Comparison of ENCODE assay signal across 10 cellular contexts in the genomic region with DNA sequence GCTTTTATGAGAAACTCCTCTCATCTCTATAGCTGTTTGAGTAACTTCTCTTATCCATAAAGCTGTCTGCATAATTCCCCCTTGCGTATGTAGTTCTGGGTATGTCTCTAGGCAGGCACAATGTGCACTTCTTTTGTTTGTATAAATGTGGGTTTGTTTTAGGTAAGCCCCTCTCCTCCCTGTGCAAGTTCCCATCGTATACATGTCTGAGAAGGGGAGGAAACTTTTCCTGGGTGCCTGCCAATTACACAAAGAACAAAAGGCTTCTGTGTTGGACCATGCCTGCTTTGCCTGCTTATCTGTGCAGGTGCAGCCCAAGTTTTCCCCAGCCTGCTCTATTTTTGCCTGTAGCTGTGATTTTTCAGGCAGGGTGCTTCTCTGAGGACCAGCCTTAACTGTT.
DNase-seq lines count a peak whose midpoint lies in the region; ATAC-seq and TF ChIP-seq lines count a peak whose summit lies in the region.
"Had no signal": no experiment of that assay in that cellular context is flagged by ENCODE, and none has a peak within 500 bp of the region (broad histone marks: within the 10 kb centered on the region; RNA-seq: fewer than 3 reads in every experiment).

No MANE protein-coding gene starts in this region.

- H3K79me2 ChIP-seq in hepatocyte, result no peaks in the 10 kb centered on the region

- H3K4me3 ChIP-seq in hepatocyte, result no peak overlapping the region
- H3K4me3 ChIP-seq in testis, result no peak overlapping the region
- H3K4me3 ChIP-seq: skin epidermis had no signal

- H3K9me3 ChIP-seq in hepatocyte (ENCODE audit: low read depth) (no peaks in the 10 kb centered on the region), testis (no peaks in the 10 kb centered on the region)

- WGBS in hepatocyte (ENCODE audit: low lambda C conversion rate, missing lambda C conversion rate), result 9% methylated on average over 2 of the region's 2 CpGs
- WGBS in testis, 2 donors, result 33 to 39% methylated on average over 2 of the region's 2 CpGs

- no peaks in the 10 kb centered on the region for H3K9me2 ChIP-seq in hepatocyte (replicated peaks; ENCODE audit: insufficient read depth)

- DNase-seq in NCI-H748 (lab: John Stamatoyannopoulos, UW; ENCODE audit: unreplicated experiment) (peak; percentile 58), NCI-H748 treated with DMSO at 0.1 percent for 48 hours (lab: John Stamatoyannopoulos, UW) (no peak), NCI-H345 treated with DMSO at 0.1 percent for 48 hours (lab: John Stamatoyannopoulos, UW; ENCODE audit: unreplicated experiment) (peak; percentile 73), hepatocyte (ENCODE audit: low spot score) (peak; percentile 56), testis (peak; percentile 83), NCI-H187 treated with DMSO at 0.1 percent for 48 hours (lab: John Stamatoyannopoulos, UW) (no peak)
- DNase-seq in activated naive CD4-positive, alpha-beta T cell treated with Interleukin-2 at 50 U/mL for 16 hours, result no peak
- DNase-seq: activated naive CD4-positive, alpha-beta T cell had no signal

- no peaks in the 10 kb centered on the region for H3K36me3 ChIP-seq in hepatocyte (replicated peaks; ENCODE audit: insufficient read depth, low read depth)
- no peaks in the 10 kb centered on the region for H3K36me3 ChIP-seq in testis (ENCODE audit: low read depth, missing control alignments)

- no peak for ATAC-seq in HG03196 (IDR thresholded peaks at IDR 0.05; ENCODE audit: unreplicated experiment)

- peak overlapping the region; percentile 38 for H3K4me2 ChIP-seq in hepatocyte

- no peaks in the 10 kb centered on the region for H4K20me1 ChIP-seq in hepatocyte (ENCODE audit: insufficient read depth, poor library complexity, severe bottlenecking)

- intact Hi-C loops in testis (cut with DNase I; ENCODE audit: low total_unique reads), result no loop called here

- no peaks in the 10 kb centered on the region for H3K27me3 ChIP-seq in hepatocyte
- no peaks in the 10 kb centered on the region for H3K27me3 ChIP-seq in testis

- H3K4me1 ChIP-seq in hepatocyte (ENCODE audit: insufficient read depth) (peaks cover 9% of the 10 kb centered on the region), testis (no peaks in the 10 kb centered on the region)

- TF ChIP-seq CTCF in hepatocyte (IDR thresholded peaks at IDR 0.05; ENCODE audit: poor library complexity), result no peak
- TF ChIP-seq CTCF in testis (IDR thresholded peaks at IDR 0.05), result no peak

- no peak overlapping the region for H2AFZ ChIP-seq in hepatocyte

- TF ChIP-seq POLR2A in testis (IDR thresholded peaks at IDR 0.05), result no peak

- H3K27ac ChIP-seq in hepatocyte, result no peak overlapping the region
- peak overlapping the region; percentile 13 to 28 for H3K27ac ChIP-seq in testis
- H3K27ac ChIP-seq: skin epidermis had no signal

Comparison
In these comparisons a context has a peak if more than half of its experiments do, and no peak if none do; other contexts are left out.
1. DNase-seq: peak in NCI-H748 (single experiment), NCI-H345 treated with DMSO at 0.1 percent for 48 hours (single experiment), hepatocyte (single experiment) and testis (single experiment); none in NCI-H748 treated with DMSO at 0.1 percent for 48 hours (single experiment), NCI-H187 treated with DMSO at 0.1 percent for 48 hours (single experiment) and activated naive CD4-positive, alpha-beta T cell treated with Interleukin-2 at 50 U/mL for 16 hours (single experiment).